13 cellular contexts compared by ENCODE assay signal in the genomic region with DNA sequence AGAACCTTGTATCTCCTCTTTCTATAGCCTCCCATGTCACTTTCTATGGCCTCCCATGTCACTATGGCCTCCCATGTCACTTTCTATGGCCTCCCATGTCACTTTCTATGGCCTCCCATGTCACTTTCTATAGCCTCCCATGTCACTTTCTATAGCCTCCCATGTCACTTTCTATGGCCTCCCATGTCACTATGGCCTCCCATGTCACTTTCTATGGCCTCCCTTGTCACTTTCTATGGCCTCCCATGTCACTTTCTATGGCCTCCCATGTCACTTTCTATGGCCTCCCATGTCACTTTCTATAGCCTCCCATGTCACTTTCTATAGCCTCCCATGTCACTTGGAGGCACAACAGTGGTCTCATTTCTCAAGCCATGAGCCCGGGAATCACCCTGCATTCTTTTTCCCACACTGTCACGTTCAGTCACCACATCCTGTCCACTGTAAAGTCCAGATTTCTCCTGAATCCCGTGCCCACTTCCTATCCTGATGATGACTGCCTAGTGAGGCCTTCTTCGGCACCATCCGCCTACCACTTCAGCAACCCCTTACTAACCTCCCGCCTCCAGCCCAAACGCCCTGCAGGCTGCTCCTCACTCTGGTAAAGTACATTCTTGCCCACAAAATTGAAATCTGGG. TPM values are rescaled to one million over a fixed set of nuclear protein-coding genes. Genes with fewer than 3 reads are reported as not detected.
"Had no signal": no experiment of that assay in that cellular context is flagged by ENCODE, and none has a peak within 500 bp of the region (broad histone marks: within the 10 kb centered on the region; RNA-seq: fewer than 3 reads in every experiment).

No MANE protein-coding gene starts in this region.

RNA-seq across cellular contexts. Expression of a gene that starts 10.3 kb away (rescaled TPM):
- total RNA-seq: activated naive CD4-positive, alpha-beta T cell treated with anti-CD3 and anti-CD28 coated beads for 36 hours; activated naive CD4-positive, alpha-beta T cell treated with anti-CD3 and anti-CD28 coated beads, Interleukin-2, amount 50 U/mL, for 72 hours; activated T-cell treated with anti-CD3 and anti-CD28 coated beads, Interleukin-2, amount 50 U/mL, for 4 hours; bronchial epithelial cell; PC-3; Right ventricle myocardium inferior; SK-MEL-5; T-cell had no signal

RNA-seq across cellular contexts. Expression of a gene that starts 18.1 kb away (rescaled TPM):
- total RNA-seq: activated B cell treated with CpG ODN at 0.5 μM for 24 hours; activated CD4-positive, alpha-beta memory T cell treated with anti-CD3 and anti-CD28 coated beads for 36 hours; activated naive CD4-positive, alpha-beta T cell treated with anti-CD3 and anti-CD28 coated beads for 36 hours; activated naive CD4-positive, alpha-beta T cell treated with anti-CD3 and anti-CD28 coated beads, Interleukin-2, amount 50 U/mL, for 72 hours; activated T-cell treated with anti-CD3 and anti-CD28 coated beads, Interleukin-2, amount 50 U/mL, for 4 hours; activated T-helper 1 cell treated with anti-CD3 and anti-CD28 coated beads, Interleukin-12 subunit alpha, Interleukin-12 subunit beta, Interleukin-2, Interleukin-4 antibody, amounts not matched to agents 30 ng/mL and 10 ng/mL and 1 ng/mL, durations not matched to agents 14 hours and 24 hours and 36 hours; adrenal gland; bronchial epithelial cell; PC-3; Peyer's patch; Right ventricle myocardium inferior; SK-MEL-5; T-cell had no signal
- polyA plus RNA-seq: adrenal gland had no signal

RNA-seq across cellular contexts. Expression of a gene that starts 55.6 kb away (rescaled TPM):
- total RNA-seq: activated B cell treated with CpG ODN at 0.5 μM for 24 hours; activated CD4-positive, alpha-beta memory T cell treated with anti-CD3 and anti-CD28 coated beads for 36 hours; activated naive CD4-positive, alpha-beta T cell treated with anti-CD3 and anti-CD28 coated beads for 36 hours; activated naive CD4-positive, alpha-beta T cell treated with anti-CD3 and anti-CD28 coated beads, Interleukin-2, amount 50 U/mL, for 72 hours; activated T-cell treated with anti-CD3 and anti-CD28 coated beads, Interleukin-2, amount 50 U/mL, for 4 hours; activated T-helper 1 cell treated with anti-CD3 and anti-CD28 coated beads, Interleukin-12 subunit alpha, Interleukin-12 subunit beta, Interleukin-2, Interleukin-4 antibody, amounts not matched to agents 30 ng/mL and 10 ng/mL and 1 ng/mL, durations not matched to agents 14 hours and 24 hours and 36 hours; adrenal gland; bronchial epithelial cell; PC-3; Peyer's patch; Right ventricle myocardium inferior; SK-MEL-5; T-cell had no signal
- polyA plus RNA-seq: adrenal gland had no signal
